21 cellular contexts compared by ENCODE assay signal in genomic region chr19:34215666-34216038, GRCh38. TPM values are rescaled to one million over a fixed set of nuclear protein-coding genes. Genes with fewer than 3 reads are reported as not detected.
DNase-seq lines count a peak whose midpoint lies in the region; ATAC-seq, FAIRE-seq and TF ChIP-seq lines count a peak whose summit lies in the region.
"Had no signal": no experiment of that assay in that cellular context is flagged by ENCODE, and none has a peak within 500 bp of the region (broad histone marks: within the 10 kb centered on the region; RNA-seq: fewer than 3 reads in every experiment).

No MANE protein-coding gene starts in this region.

- no peak overlapping the region for H3K4me2 ChIP-seq in A549
- H3K4me2 ChIP-seq: KMS-11 had no signal

- no peaks in the 10 kb centered on the region for H3K27me3 ChIP-seq in CD4-positive, alpha-beta T cell (ENCODE audit: control insufficient read depth, insufficient read depth, low read length)
- no peaks in the 10 kb centered on the region for H3K27me3 ChIP-seq in Peyer's patch

- POLR2A ChIA-PET in A549 (lab: Yijun Ruan, JAX): no interaction called here
- POLR2A ChIA-PET in CD4-positive, alpha-beta T cell (lab: Charles Lee): no interaction called here

- H3K27me3 Mint-ChIP-seq in CD4-positive, alpha-beta T cell: no peaks in the 10 kb centered on the region
- H3K27me3 Mint-ChIP-seq in T-helper 17 cell: no peaks in the 10 kb centered on the region
- no peaks in the 10 kb centered on the region for H3K27me3 Mint-ChIP-seq in nephron progenitor cell (ENCODE audit: low read depth, poor library complexity)
- no peaks in the 10 kb centered on the region for H3K27me3 Mint-ChIP-seq in activated T-helper 2 cell treated with anti-CD3 and anti-CD28 coated beads, Interferon-gamma antibody, Interleukin-2, Interleukin-4, amounts not matched to agents 10 μg/mL and 5 μg/mL and 100 μg/mL, durations not matched to agents 14 hours and 24 hours and 36 hours (ENCODE audit: low read depth)

- peak; percentile 73 for FAIRE-seq in A549 (lab: Jason Lieb, UNC)
- FAIRE-seq: A204.1 had no signal

- H3K36me3 ChIP-seq in Peyer's patch: peaks cover 0 to 68% (median 0%) of the 10 kb centered on the region in 3 donors

- intact Hi-C loops in CD4-positive, alpha-beta T cell (cut with DNase I, micrococcal nuclease): loop anchor here (5.0 kb wide), 5 partner anchors 37 to 102 kb away; partner anchors contain the start of gene GARRE1 (in 1 of the 2)
- intact Hi-C loops in activated T-helper 2 cell treated with anti-CD3 and anti-CD28 coated beads, Interferon-gamma antibody, Interleukin-2, Interleukin-4, amounts not matched to agents 10 μg/mL and 5 μg/mL and 100 μg/mL, durations not matched to agents 14 hours and 24 hours and 36 hours (cut with micrococcal nuclease): no loop called here

- no peak overlapping the region for H3K4me3 ChIP-seq in A549
- H3K4me3 ChIP-seq in Peyer's patch: no peak overlapping the region
- H3K4me3 ChIP-seq: HAP-1 had no signal

- H3K27ac ChIP-seq in A549 (no peak overlapping the region), Peyer's patch (no peak overlapping the region)
- no peak overlapping the region for H3K27ac ChIP-seq in CD4-positive, alpha-beta T cell (ENCODE audit: low read depth, low read length)
- H3K27ac ChIP-seq: KMS-11 had no signal

- H3K9me3 Mint-ChIP-seq in CD4-positive, alpha-beta T cell: no peaks in the 10 kb centered on the region
- no peaks in the 10 kb centered on the region for H3K9me3 Mint-ChIP-seq in nephron progenitor cell
- no peaks in the 10 kb centered on the region for H3K9me3 Mint-ChIP-seq in activated T-helper 2 cell treated with anti-CD3 and anti-CD28 coated beads, Interferon-gamma antibody, Interleukin-2, Interleukin-4, amounts not matched to agents 10 μg/mL and 5 μg/mL and 100 μg/mL, durations not matched to agents 14 hours and 24 hours and 36 hours

- peaks cover 49% of the 10 kb centered on the region for H3K4me1 Mint-ChIP-seq in CD4-positive, alpha-beta T cell (ENCODE audit: low read depth)
- peaks cover 27% of the 10 kb centered on the region for H3K4me1 Mint-ChIP-seq in T-helper 17 cell
- peaks cover 10% of the 10 kb centered on the region for H3K4me1 Mint-ChIP-seq in nephron progenitor cell
- H3K4me1 Mint-ChIP-seq in activated T-helper 2 cell treated with anti-CD3 and anti-CD28 coated beads, Interferon-gamma antibody, Interleukin-2, Interleukin-4, amounts not matched to agents 10 μg/mL and 5 μg/mL and 100 μg/mL, durations not matched to agents 14 hours and 24 hours and 36 hours (ENCODE audit: low read depth): peaks cover 30% of the 10 kb centered on the region

- peak overlapping the region; percentile 63 for H3K4me3 Mint-ChIP-seq in CD4-positive, alpha-beta T cell
- no peak overlapping the region for H3K4me3 Mint-ChIP-seq in T-helper 17 cell
- H3K4me3 Mint-ChIP-seq in nephron progenitor cell: no peak overlapping the region
- no peak overlapping the region for H3K4me3 Mint-ChIP-seq in activated T-helper 2 cell treated with anti-CD3 and anti-CD28 coated beads, Interferon-gamma antibody, Interleukin-2, Interleukin-4, amounts not matched to agents 10 μg/mL and 5 μg/mL and 100 μg/mL, durations not matched to agents 14 hours and 24 hours and 36 hours (ENCODE audit: low read depth)

- peaks cover 13% of the 10 kb centered on the region; the same call in 2 of the 3 replicates for H3K4me1 ChIP-seq in A549
- peaks cover 0 to 4% (median 0%) of the 10 kb centered on the region in 4 donors for H3K4me1 ChIP-seq in Peyer's patch
- H3K4me1 ChIP-seq: HAP-1 had no signal

- DNase-seq in A549 (ENCODE audit: low read depth in 1 of 2, low spot score in 1 of 2): no peak
- no peak for DNase-seq in CD4-positive, alpha-beta T cell
- no peak for DNase-seq in T-helper 17 cell
- no peak for DNase-seq in nephron progenitor cell
- DNase-seq in activated T-helper 2 cell treated with anti-CD3 and anti-CD28 coated beads, Interferon-gamma antibody, Interleukin-2, Interleukin-4, amounts not matched to agents 10 μg/mL and 5 μg/mL and 100 μg/mL, durations not matched to agents 14 hours and 24 hours and 36 hours (ENCODE audit: low spot score): no peak
- no peak for DNase-seq in Peyer's patch
- DNase-seq in DMS114 treated with DMSO at 0.1 percent for 48 hours (lab: John Stamatoyannopoulos, UW; ENCODE audit: unreplicated experiment): no peak
- DNase-seq: AML-193, C1 segment of cervical spinal cord, Calu3, GOT3, NCI-H1048, NCI-H1417, NCI-H1694, NCI-H2029 treated with DMSO at 0.1 percent for 48 hours, NCI-H446 treated with DMSO at 0.1 percent for 48 hours, NCI-H526, SHP77 treated with DMSO at 0.1 percent for 48 hours had no signal

- H3K27ac Mint-ChIP-seq in CD4-positive, alpha-beta T cell: peak overlapping the region; percentile 71
- peak overlapping the region; percentile 14 for H3K27ac Mint-ChIP-seq in T-helper 17 cell
- H3K27ac Mint-ChIP-seq in nephron progenitor cell: peak overlapping the region; percentile 88
- H3K27ac Mint-ChIP-seq in activated T-helper 2 cell treated with anti-CD3 and anti-CD28 coated beads, Interferon-gamma antibody, Interleukin-2, Interleukin-4, amounts not matched to agents 10 μg/mL and 5 μg/mL and 100 μg/mL, durations not matched to agents 14 hours and 24 hours and 36 hours: no peak overlapping the region

- no peak for TF ChIP-seq EP300 in A549 (IDR thresholded peaks at IDR 0.05)

- H3K9me3 ChIP-seq in A549: no peaks in the 10 kb centered on the region
- H3K9me3 ChIP-seq in CD4-positive, alpha-beta T cell (ENCODE audit: control insufficient read depth, low read length): no peaks in the 10 kb centered on the region
- no peaks in the 10 kb centered on the region for H3K9me3 ChIP-seq in T-helper 17 cell (ENCODE audit: control insufficient read depth, low read length, poor library complexity, severe bottlenecking)
- no peaks in the 10 kb centered on the region for H3K9me3 ChIP-seq in Peyer's patch
- H3K9me3 ChIP-seq: HAP-1 had no signal

- H3K36me3 Mint-ChIP-seq in CD4-positive, alpha-beta T cell (ENCODE audit: low read depth): peaks cover 74% of the 10 kb centered on the region
- peaks cover 3% of the 10 kb centered on the region for H3K36me3 Mint-ChIP-seq in T-helper 17 cell (ENCODE audit: low read depth)
- H3K36me3 Mint-ChIP-seq in nephron progenitor cell (ENCODE audit: low read depth): peaks cover 79% of the 10 kb centered on the region
- peaks cover 65% of the 10 kb centered on the region for H3K36me3 Mint-ChIP-seq in activated T-helper 2 cell treated with anti-CD3 and anti-CD28 coated beads, Interferon-gamma antibody, Interleukin-2, Interleukin-4, amounts not matched to agents 10 μg/mL and 5 μg/mL and 100 μg/mL, durations not matched to agents 14 hours and 24 hours and 36 hours (ENCODE audit: low read depth)

- TF ChIP-seq POLR2A in A549 (IDR thresholded peaks at IDR 0.05; ENCODE audit: low read length): no peak
- no peak for TF ChIP-seq POLR2A in Peyer's patch (IDR thresholded peaks at IDR 0.05)

- TF ChIP-seq CTCF in A549 (IDR thresholded peaks at IDR 0.05): no peak
- TF ChIP-seq CTCF in CD4-positive, alpha-beta T cell (IDR thresholded peaks at IDR 0.05): no peak
- TF ChIP-seq CTCF in nephron progenitor cell (IDR thresholded peaks at IDR 0.05): no peak
- TF ChIP-seq CTCF in Peyer's patch (IDR thresholded peaks at IDR 0.05): no peak

- no peak for ATAC-seq in A549
- ATAC-seq in CD4-positive, alpha-beta T cell (ENCODE audit: poor library complexity): peak; percentile 18
- ATAC-seq in T-helper 17 cell: no peak

- CTCF ChIA-PET in A549 (lab: Yijun Ruan, JAX): interaction anchor here (0.7 to 1.1 kb wide), 3 partner anchors 11 to 738 kb away, joined by 3 read pairs; no protein-coding TSS in a partner anchor
- CTCF ChIA-PET in CD4-positive, alpha-beta T cell (lab: Charles Lee): no interaction called here

- TF ChIP-seq RAD21 in A549 (conservative IDR thresholded peaks at IDR 0.05 in 1 of 2, IDR thresholded peaks at IDR 0.05 in 1 of 2): no peak

- WGBS in A549 (ENCODE audit: missing lambda C conversion rate): 96% methylated on average over 3 of the region's 3 CpGs

TF ChIP-seq in A549, 52 proteins besides CTCF, POLR2A, EP300 and RAD21 (continues in another document):
- TF ChIP-seq BCL3 (IDR thresholded peaks at IDR 0.05): no peak

RNA-seq across cellular contexts. Expression of gene GARRE1, which starts 38.7 kb away (rescaled TPM):
- 19.4 and 20.0 TPM in 2 replicates for polyA plus RNA-seq in A549 (2011; rRNA removed)
- 10.9 and 13.3 TPM in 2 replicates for polyA plus RNA-seq in A549 (2012; cell fraction: cytosol; rRNA removed)
- 15.7 and 23.1 TPM in 2 replicates for polyA plus RNA-seq in A549 (2012; cell fraction: nucleus; rRNA removed)
- 9.0 to 9.6 TPM (median 9.1 TPM) in 3 replicates for polyA plus RNA-seq in A549 (2017; fragmentation: RNase III; extraction: RNeasy Plus Mini Kit Qiagen cat#74134 plus additional on column Dnase treatment)
- 21.1 and 21.2 TPM in 2 replicates for polyA minus RNA-seq in A549 (2011; rRNA and poly(A)+ RNA removed)
- 10 to 100 TPM; 69.7 to 72.0 TPM for total RNA-seq in CD4-positive, alpha-beta T cell
- total RNA-seq in T-helper 17 cell: 10 to 100 TPM; 34.4 to 43.6 TPM
- 9.6 and 10.0 TPM in 2 replicates for total RNA-seq in activated T-helper 2 cell treated with anti-CD3 and anti-CD28 coated beads, Interferon-gamma antibody, Interleukin-2, Interleukin-4, amounts not matched to agents 10 μg/mL and 5 μg/mL and 100 μg/mL, durations not matched to agents 14 hours and 24 hours and 36 hours
- total RNA-seq in Peyer's patch: 10 to 100 TPM; 11.9 to 31.2 (median 19.5) TPM

RNA-seq across cellular contexts. Expression of gene LSM14A, which starts 43.3 kb away (rescaled TPM):
- polyA plus RNA-seq in A549 (2011; rRNA removed): 264 and 278 TPM in 2 replicates
- 272 and 304 TPM in 2 replicates for polyA plus RNA-seq in A549 (2012; cell fraction: cytosol; rRNA removed)
- polyA plus RNA-seq in A549 (2012; cell fraction: nucleus; rRNA removed): 99.0 and 113 TPM in 2 replicates
- polyA plus RNA-seq in A549 (2017; fragmentation: RNase III; extraction: RNeasy Plus Mini Kit Qiagen cat#74134 plus additional on column Dnase treatment): 227 to 253 TPM (median 241 TPM) in 3 replicates
- polyA minus RNA-seq in A549 (2011; rRNA and poly(A)+ RNA removed): 269 and 305 TPM in 2 replicates
- total RNA-seq in CD4-positive, alpha-beta T cell: 100 to 1,000 TPM; 210 to 217 TPM
- total RNA-seq in T-helper 17 cell: 100 to 1,000 TPM; 150 to 177 TPM
- 95.8 and 101 TPM in 2 replicates for total RNA-seq in activated T-helper 2 cell treated with anti-CD3 and anti-CD28 coated beads, Interferon-gamma antibody, Interleukin-2, Interleukin-4, amounts not matched to agents 10 μg/mL and 5 μg/mL and 100 μg/mL, durations not matched to agents 14 hours and 24 hours and 36 hours
- 100 to 1,000 TPM in 3 of 4 donors, 10 to 100 TPM in 1; 88.2 to 152 (median 127) TPM for total RNA-seq in Peyer's patch
